20 cellular contexts compared by ENCODE assay signal in the genomic region with DNA sequence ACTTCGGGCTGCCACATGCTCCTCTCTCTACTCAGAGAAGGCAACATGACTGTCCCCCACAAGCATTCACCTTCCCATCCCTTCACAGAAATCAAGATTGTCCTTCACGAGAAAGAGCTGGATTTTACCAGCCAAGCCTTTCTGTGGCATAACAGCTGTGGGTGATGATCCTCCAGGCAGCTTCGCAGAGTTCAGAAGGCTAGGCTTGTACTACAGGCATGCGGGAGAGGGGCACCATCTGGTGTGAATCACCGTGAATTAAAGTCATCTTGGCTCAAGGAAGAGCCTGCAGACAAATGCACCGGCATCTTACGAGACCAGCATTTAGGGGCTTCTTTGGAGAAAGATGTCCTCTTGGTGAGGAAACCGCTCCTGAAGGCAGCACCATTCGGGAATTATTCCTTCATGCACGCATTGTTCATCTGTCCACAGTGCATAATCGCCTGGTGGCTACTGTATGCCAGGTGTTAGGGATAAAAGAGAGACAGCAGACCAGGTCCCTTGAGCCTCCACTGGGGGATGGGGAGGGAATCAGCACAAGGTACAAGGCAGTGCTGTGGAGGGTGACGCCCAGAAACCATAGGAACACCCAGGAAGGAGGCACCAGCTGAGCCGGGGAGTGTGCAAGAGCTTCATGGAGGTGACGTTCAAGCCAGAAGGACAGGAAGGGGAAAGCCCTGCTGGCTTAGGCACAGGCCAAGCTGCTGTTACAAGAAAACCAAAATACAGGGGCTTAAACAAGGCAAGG.
A peak's percentile ranks its signal among the peaks of the same experiment; 100 is the strongest.
DNase-seq lines count a peak whose midpoint lies in the region; TF ChIP-seq lines count a peak whose summit lies in the region.
"Had no signal": no experiment of that assay in that cellular context is flagged by ENCODE, and none has a peak within 500 bp of the region (broad histone marks: within the 10 kb centered on the region; RNA-seq: fewer than 3 reads in every experiment).

No MANE protein-coding gene starts in this region.

- H3K9me2 ChIP-seq in SU-DHL-6 (replicated peaks; ENCODE audit: insufficient read depth, low read length) = no peaks in the 10 kb centered on the region

- H3K27me3 ChIP-seq in SU-DHL-6 (ENCODE audit: low read length) = no peaks in the 10 kb centered on the region
- H3K27me3 ChIP-seq: heart right ventricle, transverse colon had no signal

- H3K4me3 ChIP-seq in SU-DHL-6 (ENCODE audit: insufficient read depth, low read length, poor library complexity, severe bottlenecking) = no peak overlapping the region
- H3K4me3 ChIP-seq: heart right ventricle, transverse colon had no signal

- DNase-seq in DMS 273 treated with DMSO at 0.1 percent for 48 hours (lab: John Stamatoyannopoulos, UW) = peak; percentile 73
- peak; percentile 45 for DNase-seq in NCI-H1694 treated with DMSO at 0.1 percent for 48 hours (lab: John Stamatoyannopoulos, UW)
- peak; percentile 53 for DNase-seq in glutamatergic neuron
- DNase-seq in H4 (ENCODE audit: low spot score) = no peak
- DNase-seq in NCI-H1092 (lab: John Stamatoyannopoulos, UW) = no peak
- DNase-seq in T-helper 2 cell = no peak
- DNase-seq in stimulated activated CD4-positive, alpha-beta T cell treated with anti-CD3 and anti-CD28 coated beads, Interleukin-15, amount 100 ng/mL, for 24 hours = no peak
- DNase-seq: activated CD4-positive, alpha-beta T cell treated with anti-CD3 and anti-CD28 coated beads for 36 hours; CD4-positive, alpha-beta memory T cell; DND-41; effector memory CD8-positive, alpha-beta T cell; heart right ventricle; MM.1S; small intestine; stimulated activated CD4-positive, alpha-beta T cell treated with anti-CD3 and anti-CD28 coated beads, Interleukin-2, amount 100 ng/mL, for 48 hours; transverse colon had no signal

- peak overlapping the region; percentile 95 for H3K27ac Mint-ChIP-seq in glutamatergic neuron (ENCODE audit: unreplicated experiment)
- H3K27ac Mint-ChIP-seq: activated CD4-positive, alpha-beta T cell treated with anti-CD3 and anti-CD28 coated beads for 36 hours; activated naive CD4-positive, alpha-beta T cell treated with anti-CD3 and anti-CD28 coated beads, Interleukin-2, amount 50 U/mL, for 72 hours; CD4-positive, alpha-beta memory T cell; mesothelial cell of epicardium; stimulated activated naive CD8-positive, alpha-beta T cell treated with anti-CD3 and anti-CD28 coated beads, Interleukin-15, Interleukin-2, amounts not matched to agents 100 ng/mL and 50 ng/mL, for 24 hours had no signal

- H3K36me3 Mint-ChIP-seq in glutamatergic neuron (ENCODE audit: unreplicated experiment) = no peaks in the 10 kb centered on the region
- H3K36me3 Mint-ChIP-seq: activated naive CD4-positive, alpha-beta T cell treated with anti-CD3 and anti-CD28 coated beads, Interleukin-2, amount 50 U/mL, for 72 hours; CD4-positive, alpha-beta memory T cell; mesothelial cell of epicardium had no signal

- peaks cover 17% of the 10 kb centered on the region for H3K27me3 Mint-ChIP-seq in glutamatergic neuron (ENCODE audit: unreplicated experiment)
- H3K27me3 Mint-ChIP-seq: activated CD4-positive, alpha-beta T cell treated with anti-CD3 and anti-CD28 coated beads for 36 hours had no signal

- H3K9me3 ChIP-seq in SU-DHL-6 (ENCODE audit: insufficient read depth, low read length) = no peaks in the 10 kb centered on the region
- H3K9me3 ChIP-seq: heart right ventricle, transverse colon had no signal

- H3K36me3 ChIP-seq in SU-DHL-6 (ENCODE audit: low read length) = no peaks in the 10 kb centered on the region
- H3K36me3 ChIP-seq: heart right ventricle, transverse colon had no signal

- no peak overlapping the region for H3K9ac ChIP-seq in SU-DHL-6 (ENCODE audit: low read length)

- H3K27ac ChIP-seq in SU-DHL-6 (ENCODE audit: low read depth, low read length) = no peak overlapping the region

- peaks cover 48% of the 10 kb centered on the region for H3K4me1 Mint-ChIP-seq in glutamatergic neuron (ENCODE audit: low read depth, unreplicated experiment)
- H3K4me1 Mint-ChIP-seq: activated CD4-positive, alpha-beta T cell treated with anti-CD3 and anti-CD28 coated beads for 36 hours; CD4-positive, alpha-beta memory T cell had no signal

- H3K9me3 Mint-ChIP-seq in glutamatergic neuron (ENCODE audit: unreplicated experiment) = peaks cover 19% of the 10 kb centered on the region
- H3K9me3 Mint-ChIP-seq: activated naive CD4-positive, alpha-beta T cell treated with anti-CD3 and anti-CD28 coated beads, Interleukin-2, amount 50 U/mL, for 72 hours; CD4-positive, alpha-beta memory T cell; effector memory CD8-positive, alpha-beta T cell; mesothelial cell of epicardium; stimulated activated naive CD8-positive, alpha-beta T cell treated with anti-CD3 and anti-CD28 coated beads, Interleukin-15, Interleukin-2, amounts not matched to agents 100 ng/mL and 50 ng/mL, for 24 hours had no signal

- H3F3A ChIP-seq in SU-DHL-6 (ENCODE audit: insufficient read depth) = no peaks in the 10 kb centered on the region

- no peaks in the 10 kb centered on the region for H3K79me2 ChIP-seq in SU-DHL-6 (ENCODE audit: insufficient read depth, low read length)

- TF ChIP-seq CTCF in SU-DHL-6 (IDR thresholded peaks at IDR 0.05; ENCODE audit: insufficient read depth, low read length, poor library complexity, severe bottlenecking) = no peak
- TF ChIP-seq CTCF in glutamatergic neuron (IDR thresholded peaks at IDR 0.05; ENCODE audit: partially characterized antibody, unreplicated experiment) = no peak

- no peak overlapping the region for H3K4me2 ChIP-seq in SU-DHL-6 (ENCODE audit: low read depth, low read length, poor library complexity, severe bottlenecking)

- peak overlapping the region; percentile 53 for H3K4me3 Mint-ChIP-seq in glutamatergic neuron (ENCODE audit: unreplicated experiment)
- H3K4me3 Mint-ChIP-seq: activated CD4-positive, alpha-beta T cell treated with anti-CD3 and anti-CD28 coated beads for 36 hours; CD4-positive, alpha-beta memory T cell; effector memory CD8-positive, alpha-beta T cell; mesothelial cell of epicardium; stimulated activated naive CD8-positive, alpha-beta T cell treated with anti-CD3 and anti-CD28 coated beads, Interleukin-15, Interleukin-2, amounts not matched to agents 100 ng/mL and 50 ng/mL, for 24 hours had no signal

- no peaks in the 10 kb centered on the region for H4K20me1 ChIP-seq in SU-DHL-6 (ENCODE audit: low read depth, low read length)

- H2AFZ ChIP-seq in SU-DHL-6 (ENCODE audit: low read depth, low read length, severe bottlenecking) = peak overlapping the region; percentile 12

Comparison
In these comparisons a context has a peak if more than half of its experiments do, and no peak if none do; other contexts are left out.
1. DNase-seq: peak in DMS 273 treated with DMSO at 0.1 percent for 48 hours (single experiment), NCI-H1694 treated with DMSO at 0.1 percent for 48 hours (single experiment) and glutamatergic neuron (single experiment); none in H4 (single experiment), NCI-H1092 (single experiment), T-helper 2 cell (0 of 5) and stimulated activated CD4-positive, alpha-beta T cell treated with anti-CD3 and anti-CD28 coated beads, Interleukin-15, amount 100 ng/mL, for 24 hours (single experiment).